ENCODE assay signal across 13 cellular contexts in the genomic region with DNA sequence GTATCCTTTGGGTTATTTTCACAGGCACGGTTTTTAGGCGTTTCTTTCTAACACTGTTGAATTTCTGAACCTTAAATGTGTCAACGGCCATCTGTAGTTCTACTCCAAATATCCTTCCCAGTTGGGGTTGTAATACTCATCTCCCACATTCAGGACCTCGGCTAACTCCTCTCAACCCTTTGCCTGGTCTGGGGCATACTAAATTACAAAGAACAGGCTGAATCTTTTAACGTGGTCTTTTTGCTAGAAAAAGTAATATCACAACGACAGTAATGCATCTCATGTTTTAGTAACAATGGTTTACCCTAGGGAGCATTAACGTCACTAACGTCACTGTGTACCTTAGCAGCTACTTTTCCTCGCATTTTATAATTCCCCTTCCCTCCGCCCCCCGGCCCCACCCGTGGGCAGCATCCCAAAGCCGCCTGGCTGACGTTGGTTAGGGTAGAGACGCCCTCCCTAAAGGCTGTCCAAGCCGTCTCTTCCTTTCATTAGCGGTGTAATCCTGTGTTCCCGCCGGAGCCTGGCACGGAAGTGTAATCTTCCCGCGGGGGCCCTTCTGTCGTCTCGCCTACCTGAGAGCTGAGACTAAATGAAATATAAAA. TPM values are rescaled to one million over a fixed set of nuclear protein-coding genes. Genes with fewer than 3 reads are reported as not detected.
DNase-seq lines count a peak whose midpoint lies in the region; ATAC-seq and TF ChIP-seq lines count a peak whose summit lies in the region.
"Had no signal": no experiment of that assay in that cellular context is flagged by ENCODE, and none has a peak within 500 bp of the region (broad histone marks: within the 10 kb centered on the region; RNA-seq: fewer than 3 reads in every experiment).

No MANE protein-coding gene starts in this region.

- H3K36me3 ChIP-seq in neural progenitor cell: no peaks in the 10 kb centered on the region
- H3K36me3 ChIP-seq: colonic mucosa had no signal

- BruUV-seq in Calu3 (replicated peaks; lab: Mats Ljungman, UMichigan): no TSS peak

- H3K9me3 ChIP-seq in right cardiac atrium (ENCODE audit: control insufficient read depth, low read length) (no peaks in the 10 kb centered on the region), neural progenitor cell (ENCODE audit: low read depth) (no peaks in the 10 kb centered on the region)
- H3K9me3 ChIP-seq: colonic mucosa had no signal

- H2AFZ ChIP-seq in neural progenitor cell (replicated peaks): no peak overlapping the region

- H3K27ac ChIP-seq in right cardiac atrium (ENCODE audit: low read length): no peak overlapping the region
- no peak overlapping the region for H3K27ac ChIP-seq in coronary artery
- H3K27ac ChIP-seq in neural progenitor cell: no peak overlapping the region
- H3K27ac ChIP-seq: colonic mucosa had no signal

- H3F3A ChIP-seq in neural progenitor cell (ENCODE audit: low read depth): peaks cover 36% of the 10 kb centered on the region

- no peak for TF ChIP-seq CTCF in coronary artery (IDR thresholded peaks at IDR 0.05)
- no peak for TF ChIP-seq CTCF in neural progenitor cell (IDR thresholded peaks at IDR 0.05)
- TF ChIP-seq CTCF in CD14-positive monocyte (IDR thresholded peaks at IDR 0.05): no peak
- no peak for TF ChIP-seq CTCF in Calu3 (IDR thresholded peaks at IDR 0.05; ENCODE audit: unreplicated experiment)

- peaks cover 2% of the 10 kb centered on the region for H3K4me1 ChIP-seq in right cardiac atrium (ENCODE audit: control insufficient read depth, insufficient read depth, low read length)
- H3K4me1 ChIP-seq in neural progenitor cell: peaks cover 51% of the 10 kb centered on the region

- H3K4me2 ChIP-seq in neural progenitor cell: peak overlapping the region; percentile 84

- H3K9me3 Mint-ChIP-seq in neural progenitor cell (no peaks in the 10 kb centered on the region), CD14-positive monocyte (peaks cover 0 to 19% (median 14%) of the 10 kb centered on the region in 7 donors), Calu3 (ENCODE audit: low read depth, unreplicated experiment) (no peaks in the 10 kb centered on the region)

- ATAC-seq in right cardiac atrium (no peak), left ventricle myocardium superior (no peak), HG02763 (IDR thresholded peaks at IDR 0.05; ENCODE audit: unreplicated experiment) (no peak)

- H4K20me1 ChIP-seq in neural progenitor cell (ENCODE audit: low read depth): peaks cover 43% of the 10 kb centered on the region

- peaks cover 37% of the 10 kb centered on the region for H3K4me1 Mint-ChIP-seq in neural progenitor cell
- H3K4me1 Mint-ChIP-seq in CD14-positive monocyte: peaks cover 19% of the 10 kb centered on the region
- H3K4me1 Mint-ChIP-seq in Calu3 (ENCODE audit: low read depth, unreplicated experiment): peaks cover 8% of the 10 kb centered on the region

- intact Hi-C loops in right cardiac atrium (cut with DNase I): no loop called here
- intact Hi-C loops in left ventricle myocardium superior (cut with micrococcal nuclease): no loop called here
- intact Hi-C loops in CD14-positive monocyte (cut with micrococcal nuclease): no loop called here
- intact Hi-C loops in Calu3 (cut with micrococcal nuclease; ENCODE audit: unreplicated experiment): loop anchor here (5.0 kb wide), 1 partner anchor 549 kb away; no protein-coding TSS in a partner anchor

- H3K4me3 ChIP-seq in right cardiac atrium (ENCODE audit: low read length) (peak overlapping the region; percentile 2), coronary artery (peak overlapping the region; percentile 71), neural progenitor cell (peak overlapping the region; percentile 50)

- H3K79me2 ChIP-seq in neural progenitor cell (ENCODE audit: low read depth): no peaks in the 10 kb centered on the region

- H3K27ac Mint-ChIP-seq in neural progenitor cell (no peak overlapping the region), CD14-positive monocyte (peak overlapping the region in 1 of 7 donors; percentile 16), Calu3 (ENCODE audit: unreplicated experiment) (no peak overlapping the region)

- no peaks in the 10 kb centered on the region for H3K36me3 Mint-ChIP-seq in neural progenitor cell
- H3K36me3 Mint-ChIP-seq in CD14-positive monocyte: peaks cover 3 to 4% of the 10 kb centered on the region in 2 donors
- H3K36me3 Mint-ChIP-seq in Calu3 (ENCODE audit: insufficient read depth, unreplicated experiment): peaks cover 13% of the 10 kb centered on the region

- DNase-seq in right cardiac atrium (peak in 1 of 3 donors; percentile 54), left ventricle myocardium superior (no peak), coronary artery (ENCODE audit: low spot score) (no peak), neural progenitor cell (ENCODE audit: low spot score) (peak; percentile 55), OCI-M2 (lab: John Stamatoyannopoulos, UW; ENCODE audit: unreplicated experiment) (no peak), CD14-positive monocyte (ENCODE audit: low spot score) (no peak), Calu3 (no peak)
- DNase-seq: activated CD4-positive, CD25-positive, alpha-beta regulatory T cell; colonic mucosa; NCI-H1436 treated with DMSO at 0.1 percent for 48 hours had no signal

- H3K4me3 Mint-ChIP-seq in neural progenitor cell (peak overlapping the region; percentile 92), CD14-positive monocyte (peak overlapping the region in 1 of 2 donors; percentile 90), Calu3 (ENCODE audit: low read depth, unreplicated experiment) (no peak overlapping the region)

- CTCF ChIA-PET in Calu3 (lab: Charles Lee): interaction anchor here (0.9 kb wide), 1 partner anchor 10 kb away, joined by 10 read pairs; no protein-coding TSS in a partner anchor

- H3K27me3 ChIP-seq in right cardiac atrium (ENCODE audit: control insufficient read depth, insufficient read depth): peaks cover 6% of the 10 kb centered on the region
- H3K27me3 ChIP-seq in neural progenitor cell: peaks cover 47% of the 10 kb centered on the region

- H3K9ac ChIP-seq in neural progenitor cell: no peak overlapping the region

- peaks cover 3% of the 10 kb centered on the region for H3K27me3 Mint-ChIP-seq in neural progenitor cell (ENCODE audit: insufficient read depth, low read depth)
- peaks cover 51 to 56% (median 54%) of the 10 kb centered on the region in 3 donors for H3K27me3 Mint-ChIP-seq in CD14-positive monocyte (ENCODE audit: low read depth in 3 of 3)
- no peaks in the 10 kb centered on the region for H3K27me3 Mint-ChIP-seq in Calu3 (ENCODE audit: unreplicated experiment)

- 4% methylated on average over 24 of the region's 24 CpGs for WGBS in right cardiac atrium

RNA-seq across cellular contexts. Expression of a gene that starts 2.0 kb away (rescaled TPM):
- total RNA-seq in right cardiac atrium: under 1 TPM in 2 of 4 donors, not detected in 2; 0.22 to 0.26 TPM
- 0.32 TPM for polyA plus RNA-seq in right cardiac atrium
- total RNA-seq in left ventricle myocardium superior: not detected
- total RNA-seq in neural progenitor cell (ENCODE audit: low replicate concordance): 0.51 and 1.3 TPM in 2 replicates
- not detected for polyA plus RNA-seq in CD14-positive monocyte
- total RNA-seq in Calu3 (2022): 1.0 and 2.1 TPM in 2 replicates
- total RNA-seq: myocyte, RPMI7951 had no signal

Comparison
In these comparisons a context has a peak if more than half of its experiments do, and no peak if none do; other contexts are left out.
1. H3K4me3 ChIP-seq: peak in every context shown above with its lines; median percentile 71 in coronary artery; 50 in neural progenitor cell; 2 in right cardiac atrium.